ENCODE assay signal across 24 cellular contexts in the genomic region with DNA sequence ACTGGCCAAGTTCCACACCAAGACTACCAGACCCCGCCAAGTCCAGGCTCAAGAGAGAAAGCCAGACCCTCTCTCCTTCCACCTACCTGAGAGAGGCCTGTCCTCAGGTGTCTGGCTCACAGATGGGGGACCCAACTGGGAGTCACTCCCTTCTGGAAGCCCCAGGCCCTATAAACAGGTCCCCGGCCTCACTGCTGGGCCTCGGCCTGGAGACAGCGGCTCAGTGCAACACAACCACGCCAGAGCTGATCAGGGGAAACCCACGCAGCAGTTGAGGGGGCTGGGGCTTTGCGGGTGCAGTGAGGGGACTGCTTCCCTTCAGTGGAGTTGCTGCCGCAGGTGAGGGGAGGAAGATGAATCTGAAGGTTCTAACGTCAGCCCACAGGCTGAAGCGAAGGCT. TPM values are rescaled to one million over a fixed set of nuclear protein-coding genes. Genes with fewer than 3 reads are reported as not detected.
DNase-seq lines count a peak whose midpoint lies in the region; TF ChIP-seq lines count a peak whose summit lies in the region.
"Had no signal": no experiment of that assay in that cellular context is flagged by ENCODE, and none has a peak within 500 bp of the region (broad histone marks: within the 10 kb centered on the region; RNA-seq: fewer than 3 reads in every experiment).

No MANE protein-coding gene starts in this region.

- no peak overlapping the region for H2BK12ac ChIP-seq in mesenchymal stem cell (ENCODE audit: low read length in 2 of 2)

- peak overlapping the region; percentile 67 for H2AK5ac ChIP-seq in mesenchymal stem cell (ENCODE audit: low read length, severe bottlenecking)

- H3K79me1 ChIP-seq in mesenchymal stem cell (replicated peaks; ENCODE audit: low read length, poor library complexity, severe bottlenecking) = no peaks in the 10 kb centered on the region

- H3K4ac ChIP-seq in mesenchymal stem cell (ENCODE audit: low read depth in 1 of 2, low read length in 2 of 2) = no peak overlapping the region

- no peak overlapping the region for H2BK5ac ChIP-seq in mesenchymal stem cell (ENCODE audit: low read depth, low read length, poor library complexity, severe bottlenecking)

- DNase-seq in breast epithelium (ENCODE audit: low spot score in 2 of 2) (no peak), MCF 10A (ENCODE audit: unreplicated experiment) (no peak), NCI-H69 (lab: John Stamatoyannopoulos, UW) (peak; percentile 34), mesenchymal stem cell (no peak), posterior vena cava (ENCODE audit: low spot score) (peak; percentile 62), esophagus muscularis mucosa (ENCODE audit: extremely low spot score) (no peak), DMS 273 (lab: John Stamatoyannopoulos, UW; ENCODE audit: unreplicated experiment) (no peak)
- no peak for DNase-seq in activated CD4-positive, alpha-beta T cell treated with anti-CD3 and anti-CD28 coated beads, Interleukin-2, amount 50 U/mL, for 4 hours
- DNase-seq: ACHN; AML-193; BE2C; CD4-positive, alpha-beta T cell; CD8-positive, alpha-beta memory T cell; DMS53; DMS79 treated with DMSO at 0.1 percent for 48 hours; GF-D8; GOT3; HFFc6 had no signal

- H3K27ac ChIP-seq in breast epithelium = peak overlapping the region; percentile 52 to 70
- no peak overlapping the region for H3K27ac ChIP-seq in mesenchymal stem cell (ENCODE audit: low read length, poor library complexity, severe bottlenecking)
- no peak overlapping the region for H3K27ac ChIP-seq in esophagus muscularis mucosa (replicated peaks in 1 of 4)
- H3K27ac ChIP-seq: 22Rv1; BLaER1 treated with 17β-estradiol and CSF1 and Interleukin-3, amounts not matched to agents 10 nM and 100 nM had no signal

- no peak overlapping the region for H3K23ac ChIP-seq in mesenchymal stem cell (ENCODE audit: low read length in 2 of 2)

- 85% methylated on average over 10 of the region's 10 CpGs for WGBS in mesenchymal stem cell
- WGBS in esophagus muscularis mucosa = 89% methylated on average over 10 of the region's 10 CpGs

- no peaks in the 10 kb centered on the region for H3K27me3 Mint-ChIP-seq in MCF 10A (ENCODE audit: insufficient read depth, unreplicated experiment)
- H3K27me3 Mint-ChIP-seq: CD8-positive, alpha-beta memory T cell had no signal

- H4K8ac ChIP-seq in mesenchymal stem cell (ENCODE audit: low read length) = no peak overlapping the region

- no peak overlapping the region for H3K9ac ChIP-seq in mesenchymal stem cell (ENCODE audit: low read length)
- H3K9ac ChIP-seq: BLaER1 treated with 17β-estradiol and CSF1 and Interleukin-3, amounts not matched to agents 10 nM and 100 nM had no signal

- H4K91ac ChIP-seq in mesenchymal stem cell (ENCODE audit: low read length) = no peak overlapping the region

- TF ChIP-seq POLR2A in breast epithelium (IDR thresholded peaks at IDR 0.05) (no peak), esophagus muscularis mucosa (IDR thresholded peaks at IDR 0.05; ENCODE audit: low read depth) (no peak)

- POLR2A ChIA-PET in MCF 10A (lab: Yijun Ruan, JAX) = no interaction called here

- H3K4me1 Mint-ChIP-seq in MCF 10A (ENCODE audit: insufficient read depth, unreplicated experiment) = peaks cover 14% of the 10 kb centered on the region
- H3K4me1 Mint-ChIP-seq: CD14-positive monocyte; CD8-positive, alpha-beta memory T cell had no signal

- H2BK120ac ChIP-seq in mesenchymal stem cell (ENCODE audit: low read depth, low read length) = no peak overlapping the region

- H3K4me2 ChIP-seq in mesenchymal stem cell (ENCODE audit: low read length, poor library complexity, severe bottlenecking) = no peak overlapping the region
- H3K4me2 ChIP-seq: BLaER1 treated with 17β-estradiol and CSF1 and Interleukin-3, amounts not matched to agents 10 nM and 100 nM had no signal

- H3K36me3 ChIP-seq in breast epithelium = no peaks in the 10 kb centered on the region
- no peaks in the 10 kb centered on the region for H3K36me3 ChIP-seq in mesenchymal stem cell (ENCODE audit: control insufficient read depth in 1 of 2, insufficient read depth in 2 of 2, low read depth in 1 of 2, low read length in 2 of 2)
- no peaks in the 10 kb centered on the region for H3K36me3 ChIP-seq in esophagus muscularis mucosa
- H3K36me3 ChIP-seq: BE2C; BLaER1 treated with 17β-estradiol and CSF1 and Interleukin-3, amounts not matched to agents 10 nM and 100 nM; HAP-1 had no signal

- TF ChIP-seq EP300 in esophagus muscularis mucosa (IDR thresholded peaks at IDR 0.05) = no peak

- H3K9me3 ChIP-seq in breast epithelium (no peaks in the 10 kb centered on the region), mesenchymal stem cell (ENCODE audit: control insufficient read depth, low read length) (no peaks in the 10 kb centered on the region), esophagus muscularis mucosa (no peaks in the 10 kb centered on the region)
- H3K9me3 ChIP-seq: BE2C; BLaER1 treated with 17β-estradiol and CSF1 and Interleukin-3, amounts not matched to agents 10 nM and 100 nM; HAP-1 had no signal

- no peak overlapping the region for H2AFZ ChIP-seq in mesenchymal stem cell (ENCODE audit: low read depth, low read length)

- no peak overlapping the region for H3K27ac Mint-ChIP-seq in MCF 10A (ENCODE audit: low read depth, unreplicated experiment)
- H3K27ac Mint-ChIP-seq: CD14-positive monocyte; CD4-positive, alpha-beta T cell; CD8-positive, alpha-beta memory T cell; HFFc6 had no signal

- no peaks in the 10 kb centered on the region for H3K4me1 ChIP-seq in breast epithelium
- peaks cover 18% of the 10 kb centered on the region for H3K4me1 ChIP-seq in mesenchymal stem cell (ENCODE audit: control insufficient read depth, insufficient read depth, low read depth, low read length)
- no peaks in the 10 kb centered on the region for H3K4me1 ChIP-seq in esophagus muscularis mucosa
- H3K4me1 ChIP-seq: BE2C; BLaER1 treated with 17β-estradiol and CSF1 and Interleukin-3, amounts not matched to agents 10 nM and 100 nM; HAP-1 had no signal

- no peaks in the 10 kb centered on the region for H3K27me3 ChIP-seq in breast epithelium
- peaks cover 8 to 18% of the 10 kb centered on the region in 2 experiments for H3K27me3 ChIP-seq in mesenchymal stem cell (ENCODE audit: control insufficient read depth in 1 of 2, insufficient read depth in 1 of 2, low read length in 2 of 2)
- peaks cover 0 to 5% (median 0%) of the 10 kb centered on the region in 4 donors for H3K27me3 ChIP-seq in esophagus muscularis mucosa
- H3K27me3 ChIP-seq: BE2C; BLaER1 treated with 17β-estradiol and CSF1 and Interleukin-3, amounts not matched to agents 10 nM and 100 nM had no signal

- H3K18ac ChIP-seq in mesenchymal stem cell (ENCODE audit: low read depth in 1 of 2, low read length in 2 of 2) = no peak overlapping the region

- CTCF ChIA-PET in MCF 10A (lab: Yijun Ruan, JAX) = interaction anchor here (0.8 to 1.2 kb wide), 2 partner anchors 110 to 299 kb away, joined by 3 to 7 read pairs; no protein-coding TSS in a partner anchor

- no peak overlapping the region for H2BK15ac ChIP-seq in mesenchymal stem cell (ENCODE audit: low read depth, poor library complexity, severe bottlenecking)

- BruUV-seq in MCF 10A (replicated peaks; lab: Mats Ljungman, UMichigan) = no TSS peak

- H3K4me3 Mint-ChIP-seq in MCF 10A (ENCODE audit: unreplicated experiment) = no peak overlapping the region
- H3K4me3 Mint-ChIP-seq: CD14-positive monocyte; CD4-positive, alpha-beta T cell; CD8-positive, alpha-beta memory T cell; HFFc6 had no signal

- intact Hi-C loops in breast epithelium (cut with DNase I; ENCODE audit: low total_unique reads) (no loop called here), MCF 10A (cut with micrococcal nuclease) (no loop called here), posterior vena cava (cut with DNase I) (no loop called here), esophagus muscularis mucosa (cut with DNase I) (no loop called here)

- H3K9me3 Mint-ChIP-seq in MCF 10A (ENCODE audit: unreplicated experiment) = no peaks in the 10 kb centered on the region
- H3K9me3 Mint-ChIP-seq: CD14-positive monocyte; CD4-positive, alpha-beta T cell; CD8-positive, alpha-beta memory T cell; HFFc6 had no signal

- no peak overlapping the region for H3K14ac ChIP-seq in mesenchymal stem cell (ENCODE audit: low read length in 2 of 2)

- no peak overlapping the region for H3K4me3 ChIP-seq in breast epithelium
- H3K4me3 ChIP-seq in mesenchymal stem cell (ENCODE audit: insufficient read depth in 1 of 2, low read depth in 1 of 2, low read length in 2 of 2) = no peak overlapping the region
- no peak overlapping the region for H3K4me3 ChIP-seq in esophagus muscularis mucosa
- H3K4me3 ChIP-seq: BLaER1 treated with 17β-estradiol and CSF1 and Interleukin-3, amounts not matched to agents 10 nM and 100 nM; HAP-1 had no signal

- no peak for TF ChIP-seq CTCF in breast epithelium (IDR thresholded peaks at IDR 0.05)
- no peak for TF ChIP-seq CTCF in MCF 10A (IDR thresholded peaks at IDR 0.05; ENCODE audit: unreplicated experiment)
- TF ChIP-seq CTCF in esophagus muscularis mucosa (IDR thresholded peaks at IDR 0.05) = no peak

- no peaks in the 10 kb centered on the region for H3K36me3 Mint-ChIP-seq in MCF 10A (ENCODE audit: insufficient read depth, unreplicated experiment)
- H3K36me3 Mint-ChIP-seq: CD14-positive monocyte; CD8-positive, alpha-beta memory T cell had no signal

RNA-seq across cellular contexts. Expression of gene C1QL2, which starts 22.8 kb away (rescaled TPM):
- total RNA-seq in breast epithelium = under 1 TPM in 2 of 3 donors, not detected in 1; 0.15 to 0.66 TPM
- not detected in 2 replicates for total RNA-seq in MCF 10A (2022)
- not detected for polyA plus RNA-seq in mesenchymal stem cell (2013, experiment 1 of 2)
- polyA plus RNA-seq in mesenchymal stem cell (2013, experiment 2 of 2) = not detected
- not detected for total RNA-seq in posterior vena cava
- total RNA-seq in esophagus muscularis mucosa = not detected
- total RNA-seq: CD4-positive, alpha-beta T cell; CD8-positive, alpha-beta memory T cell; Daoy; G401; HFFc6 had no signal
- polyA plus RNA-seq: CD14-positive monocyte; CD8-positive, alpha-beta memory T cell had no signal

RNA-seq across cellular contexts. Expression of gene STEAP3, which starts 42.2 kb away (rescaled TPM):
- total RNA-seq in breast epithelium = 10 to 100 TPM; 11.2 to 52.2 (median 49.8) TPM
- 23.8 and 25.0 TPM in 2 replicates for total RNA-seq in MCF 10A (2022)
- polyA plus RNA-seq in mesenchymal stem cell (2013, experiment 1 of 2) = 25.2 TPM
- polyA plus RNA-seq in mesenchymal stem cell (2013, experiment 2 of 2) = 25.9 TPM
- total RNA-seq in posterior vena cava = 1 to 10 TPM; 5.7 to 9.3 TPM
- total RNA-seq in esophagus muscularis mucosa = 1 to 10 TPM; 2.5 to 5.9 (median 5.2) TPM
- total RNA-seq: CD4-positive, alpha-beta T cell had no signal

Comparison
In these comparisons a context has a peak if more than half of its experiments do, and no peak if none do; other contexts are left out.
1. DNase-seq: peak in NCI-H69 (single experiment) and posterior vena cava (single experiment); none in breast epithelium (0 of 2), MCF 10A (single experiment), mesenchymal stem cell (single experiment), activated CD4-positive, alpha-beta T cell treated with anti-CD3 and anti-CD28 coated beads, Interleukin-2, amount 50 U/mL, for 4 hours (0 of 2), esophagus muscularis mucosa (single experiment) and DMS 273 (single experiment).
2. H3K27ac ChIP-seq: peak in breast epithelium (2 of 2); none in mesenchymal stem cell (single experiment) and esophagus muscularis mucosa (0 of 4).